Comparison of ENCODE assay signal across 8 cellular contexts in genomic region chr6:26401987-26402658, GRCh38. TPM values are rescaled to one million over a fixed set of nuclear protein-coding genes. Genes with fewer than 3 reads are reported as not detected.
DNase-seq lines count a peak whose midpoint lies in the region; ATAC-seq and TF ChIP-seq lines count a peak whose summit lies in the region.

BTN3A1 (plus strand) TSS chr6:26402275; CDS start chr6:26405564, 3,289 bp downstream.

- CTCF ChIA-PET in activated CD8-positive, alpha-beta T cell treated with anti-CD3 and anti-CD28 coated beads, Interleukin-2, amount 10 ng/mL, durations not matched to agents 7 days and 5 days (lab: Charles Lee), result interaction anchor here (0.9 kb wide), 1 partner anchor 65 kb away, joined by 3 read pairs; no protein-coding TSS in a partner anchor

- no peaks in the 10 kb centered on the region for H3K9me3 ChIP-seq in effector memory CD4-positive, alpha-beta T cell (ENCODE audit: control insufficient read depth, low read length)

- peaks cover 15% of the 10 kb centered on the region for H3K36me3 ChIP-seq in effector memory CD4-positive, alpha-beta T cell (ENCODE audit: control insufficient read depth, insufficient read depth, low read length)

- no peaks in the 10 kb centered on the region for H3K27me3 ChIP-seq in effector memory CD4-positive, alpha-beta T cell (replicated peaks; ENCODE audit: control insufficient read depth, insufficient read depth, low read length, poor library complexity, severe bottlenecking)

- no peaks in the 10 kb centered on the region for H3K9me3 Mint-ChIP-seq in CD14-positive monocyte
- no peaks in the 10 kb centered on the region for H3K9me3 Mint-ChIP-seq in activated CD8-positive, alpha-beta T cell treated with anti-CD3 and anti-CD28 coated beads, Interleukin-2, amount 10 ng/mL, durations not matched to agents 7 days and 5 days (ENCODE audit: insufficient read depth)

- no peaks in the 10 kb centered on the region for H3K27me3 Mint-ChIP-seq in CD14-positive monocyte (ENCODE audit: low read depth in 3 of 3)
- no peaks in the 10 kb centered on the region for H3K27me3 Mint-ChIP-seq in activated CD8-positive, alpha-beta T cell treated with anti-CD3 and anti-CD28 coated beads, Interleukin-2, amount 10 ng/mL, durations not matched to agents 7 days and 5 days (ENCODE audit: low read depth)

- no peak for TF ChIP-seq CTCF in CD14-positive monocyte (IDR thresholded peaks at IDR 0.05)

- POLR2A ChIA-PET in activated CD8-positive, alpha-beta T cell treated with anti-CD3 and anti-CD28 coated beads, Interleukin-2, amount 10 ng/mL, durations not matched to agents 7 days and 5 days (lab: Charles Lee), result no interaction called here

- H3K4me3 Mint-ChIP-seq in CD14-positive monocyte, result peak within 1 kb of the TSS; percentile 97 to 99
- H3K4me3 Mint-ChIP-seq in activated CD8-positive, alpha-beta T cell treated with anti-CD3 and anti-CD28 coated beads, Interleukin-2, amount 10 ng/mL, durations not matched to agents 7 days and 5 days, result peak within 1 kb of the TSS; percentile 98

- peak within 1 kb of the TSS; percentile 97 to 99 (median 98) for H3K27ac Mint-ChIP-seq in CD14-positive monocyte
- peak within 1 kb of the TSS; percentile 97 for H3K27ac Mint-ChIP-seq in activated CD8-positive, alpha-beta T cell treated with anti-CD3 and anti-CD28 coated beads, Interleukin-2, amount 10 ng/mL, durations not matched to agents 7 days and 5 days

- DNase-seq in CD14-positive monocyte (ENCODE audit: low spot score) (peak; percentile 67), NCI-H82 treated with DMSO at 0.1 percent for 48 hours (lab: John Stamatoyannopoulos, UW; ENCODE audit: unreplicated experiment) (peak; percentile 65), lung microvascular endothelial cell (ENCODE audit: low read depth in 2 of 2) (peak; percentile 80)
- DNase-seq in activated CD8-positive, alpha-beta T cell treated with anti-CD3 and anti-CD28 coated beads, Interleukin-2, amount 10 ng/mL, durations not matched to agents 7 days and 5 days, result peak; percentile 77
- peak; percentile 29 to 60 (median 51) for DNase-seq in effector memory CD4-positive, alpha-beta T cell
- DNase-seq in stimulated activated CD8-positive, alpha-beta memory T cell treated with anti-CD3 and anti-CD28 coated beads, Interleukin-12 subunit alpha, Interleukin-12 subunit beta, amount 100 ng/mL, for 1 hour (ENCODE audit: low read depth), result peak; percentile 42

- peaks cover 61% of the 10 kb centered on the region for H3K4me1 Mint-ChIP-seq in CD14-positive monocyte
- peaks cover 50% of the 10 kb centered on the region for H3K4me1 Mint-ChIP-seq in activated CD8-positive, alpha-beta T cell treated with anti-CD3 and anti-CD28 coated beads, Interleukin-2, amount 10 ng/mL, durations not matched to agents 7 days and 5 days (ENCODE audit: low read depth)

- H3K27ac ChIP-seq in effector memory CD4-positive, alpha-beta T cell (ENCODE audit: insufficient read depth, low read length, poor library complexity, severe bottlenecking), result peak within 1 kb of the TSS; percentile 83

- peak; percentile 89 for ATAC-seq in GM19351 (IDR thresholded peaks at IDR 0.05; ENCODE audit: unreplicated experiment)
- ATAC-seq in HG03469 (IDR thresholded peaks at IDR 0.05; ENCODE audit: unreplicated experiment), result peak; percentile 60
- ATAC-seq in activated CD8-positive, alpha-beta T cell treated with anti-CD3 and anti-CD28 coated beads, Interleukin-2, amount 10 ng/mL, durations not matched to agents 7 days and 5 days, result peak; percentile 93

- peaks cover 32% of the 10 kb centered on the region for H3K4me1 ChIP-seq in effector memory CD4-positive, alpha-beta T cell (ENCODE audit: control insufficient read depth, insufficient read depth, low read length, poor library complexity, severe bottlenecking)

- H3K4me3 ChIP-seq in effector memory CD4-positive, alpha-beta T cell (ENCODE audit: insufficient read depth, low read depth, low read length, poor library complexity, severe bottlenecking), result peak within 1 kb of the TSS; percentile 66

- H3K36me3 Mint-ChIP-seq in CD14-positive monocyte, result peaks cover 20 to 21% of the 10 kb centered on the region in 2 donors
- peaks cover 37% of the 10 kb centered on the region for H3K36me3 Mint-ChIP-seq in activated CD8-positive, alpha-beta T cell treated with anti-CD3 and anti-CD28 coated beads, Interleukin-2, amount 10 ng/mL, durations not matched to agents 7 days and 5 days (ENCODE audit: low read depth)

- intact Hi-C loops in CD14-positive monocyte (cut with micrococcal nuclease), result loop anchor here in 1 of 2 donors (5.0 kb wide), 1 partner anchor 35 kb away; the partner anchor contains the start of gene BTN3A2

RNA-seq across cellular contexts. Expression of gene BTN3A1, which starts in this region (rescaled TPM):
- 10 to 100 TPM; 19.7 to 25.1 TPM for polyA plus RNA-seq in CD14-positive monocyte
- total RNA-seq in activated CD8-positive, alpha-beta T cell treated with anti-CD3 and anti-CD28 coated beads, Interleukin-2, amount 10 ng/mL, durations not matched to agents 7 days and 5 days, result 10 to 100 TPM; 45.6 to 47.9 TPM
- total RNA-seq in lung microvascular endothelial cell, result 6.8 and 11.5 TPM in 2 replicates

Comparison
In these comparisons a context has a peak if more than half of its experiments do, and no peak if none do; other contexts are left out.
1. Peak in every context shown above with its lines: DNase-seq, ATAC-seq, H3K4me3 ChIP-seq and H3K27ac ChIP-seq.